In genomic region chr7:92643821-92644220, GRCh38 we compare ENCODE assay signal across 26 cellular contexts. TPM values are rescaled to one million over a fixed set of nuclear protein-coding genes. Genes with fewer than 3 reads are reported as not detected.
DNase-seq lines count a peak whose midpoint lies in the region; ATAC-seq, FAIRE-seq and TF ChIP-seq lines count a peak whose summit lies in the region.
"Had no signal": no experiment of that assay in that cellular context is flagged by ENCODE, and none has a peak within 500 bp of the region (broad histone marks: within the 10 kb centered on the region; RNA-seq: fewer than 3 reads in every experiment).

No MANE protein-coding gene starts in this region.

- H3K4me3 ChIP-seq in dorsolateral prefrontal cortex, result no peak overlapping the region
- H3K4me3 ChIP-seq: GM12878, PC-9, prostate gland, uterus had no signal

- H3K27me3 Mint-ChIP-seq in activated naive CD4-positive, alpha-beta T cell treated with anti-CD3 and anti-CD28 coated beads for 36 hours (ENCODE audit: low read depth), result no peaks in the 10 kb centered on the region
- no peaks in the 10 kb centered on the region for H3K27me3 Mint-ChIP-seq in T-helper 17 cell
- H3K27me3 Mint-ChIP-seq: activated B cell treated with CpG ODN at 0.5 μM for 24 hours; naive thymus-derived CD8-positive, alpha-beta T cell had no signal

- peaks cover 92% of the 10 kb centered on the region for H3K4me1 Mint-ChIP-seq in activated naive CD4-positive, alpha-beta T cell treated with anti-CD3 and anti-CD28 coated beads for 36 hours (ENCODE audit: low read depth)
- peaks cover 58% of the 10 kb centered on the region for H3K4me1 Mint-ChIP-seq in T-helper 17 cell
- H3K4me1 Mint-ChIP-seq in stimulated activated effector memory CD8-positive, alpha-beta T cell treated with anti-CD3 and anti-CD28 coated beads, Interleukin-12 subunit alpha, Interleukin-12 subunit beta, amount 100 ng/mL, for 72 hours, result peaks cover 94% of the 10 kb centered on the region

- peaks cover 12% of the 10 kb centered on the region for H3K36me3 Mint-ChIP-seq in activated naive CD4-positive, alpha-beta T cell treated with anti-CD3 and anti-CD28 coated beads for 36 hours (ENCODE audit: low read depth)
- H3K36me3 Mint-ChIP-seq in T-helper 17 cell (ENCODE audit: low read depth), result peaks cover 2% of the 10 kb centered on the region
- peaks cover 94% of the 10 kb centered on the region for H3K36me3 Mint-ChIP-seq in stimulated activated effector memory CD8-positive, alpha-beta T cell treated with anti-CD3 and anti-CD28 coated beads, Interleukin-12 subunit alpha, Interleukin-12 subunit beta, amount 100 ng/mL, for 72 hours

- H3K9me3 ChIP-seq in T-helper 17 cell (ENCODE audit: control insufficient read depth, low read length, poor library complexity, severe bottlenecking), result no peaks in the 10 kb centered on the region
- H3K9me3 ChIP-seq: prostate gland, uterus had no signal

- H3K27ac Mint-ChIP-seq in activated naive CD4-positive, alpha-beta T cell treated with anti-CD3 and anti-CD28 coated beads for 36 hours, result peak overlapping the region; percentile 88
- peak overlapping the region; percentile 99 for H3K27ac Mint-ChIP-seq in T-helper 17 cell
- H3K27ac Mint-ChIP-seq in stimulated activated effector memory CD8-positive, alpha-beta T cell treated with anti-CD3 and anti-CD28 coated beads, Interleukin-12 subunit alpha, Interleukin-12 subunit beta, amount 100 ng/mL, for 72 hours, result peak overlapping the region; percentile 99
- H3K27ac Mint-ChIP-seq: activated B cell treated with CpG ODN at 0.5 μM for 24 hours had no signal

- intact Hi-C loops in activated naive CD4-positive, alpha-beta T cell treated with anti-CD3 and anti-CD28 coated beads for 36 hours (cut with micrococcal nuclease), result loop anchor here (2.0 kb wide), 1 partner anchor 125 kb away; no protein-coding TSS in a partner anchor
- intact Hi-C loops in dorsolateral prefrontal cortex (cut with DNase I), result no loop called here

- no peak for FAIRE-seq in HTR-8/SVneo (lab: Jason Lieb, UNC)
- FAIRE-seq: astrocyte, G401.6, GM12878, islet of Langerhans had no signal

- no peak for ATAC-seq in T-helper 17 cell
- ATAC-seq in stimulated activated effector memory CD8-positive, alpha-beta T cell treated with anti-CD3 and anti-CD28 coated beads, Interleukin-12 subunit alpha, Interleukin-12 subunit beta, amount 100 ng/mL, for 72 hours, result no peak
- ATAC-seq: GM12878; naive thymus-derived CD8-positive, alpha-beta T cell had no signal

- TF ChIP-seq CTCF in dorsolateral prefrontal cortex (IDR thresholded peaks at IDR 0.05 in 54 of 56, conservative IDR thresholded peaks at IDR 0.05 in 2 of 56; ENCODE audit: low read depth in 1 of 56, partially characterized antibody in 56 of 56), result no peak

- DNase-seq in activated naive CD4-positive, alpha-beta T cell treated with anti-CD3 and anti-CD28 coated beads for 36 hours, result no peak
- no peak for DNase-seq in activated naive CD4-positive, alpha-beta T cell treated with anti-CD3 and anti-CD28 coated beads, Interleukin-2, amount 50 U/mL, for 16 hours
- DNase-seq in T-helper 17 cell (no peak), dorsolateral prefrontal cortex (no peak), HTR-8/SVneo (ENCODE audit: insufficient read length, low spot score) (no peak)
- no peak for DNase-seq in stimulated activated effector memory CD8-positive, alpha-beta T cell treated with anti-CD3 and anti-CD28 coated beads, Interleukin-12 subunit alpha, Interleukin-12 subunit beta, amount 100 ng/mL, for 72 hours (ENCODE audit: low spot score in 2 of 2)
- no peak for DNase-seq in stimulated activated CD4-positive, alpha-beta T cell treated with anti-CD3 and anti-CD28 coated beads, Interleukin-4, amount 100 ng/mL, for 4 hours
- no peak for DNase-seq in activated CD4-positive, alpha-beta T cell treated with anti-CD3 and anti-CD28 coated beads for 48 hours
- DNase-seq: activated B cell treated with CpG ODN at 0.5 μM for 24 hours; activated T-cell treated with anti-CD3 and anti-CD28 coated beads, Interleukin-2, amount 50 U/mL, for 1 hour; COR-L47; cortex of kidney; Karpas-422; naive thymus-derived CD8-positive, alpha-beta T cell; NCI-H1417 treated with DMSO at 0.1 percent for 48 hours; NCI-H2171; NCI-H774; PC-9; stimulated activated CD4-positive, alpha-beta T cell treated with anti-CD3 and anti-CD28 coated beads, Interleukin-12 subunit alpha, Interleukin-12 subunit beta, amount 100 ng/mL, for 4 hours; stimulated activated naive CD4-positive, alpha-beta T cell; uterus had no signal

- H3K9me3 Mint-ChIP-seq in activated naive CD4-positive, alpha-beta T cell treated with anti-CD3 and anti-CD28 coated beads for 36 hours, result no peaks in the 10 kb centered on the region
- H3K9me3 Mint-ChIP-seq in stimulated activated effector memory CD8-positive, alpha-beta T cell treated with anti-CD3 and anti-CD28 coated beads, Interleukin-12 subunit alpha, Interleukin-12 subunit beta, amount 100 ng/mL, for 72 hours, result no peaks in the 10 kb centered on the region
- H3K9me3 Mint-ChIP-seq: activated B cell treated with CpG ODN at 0.5 μM for 24 hours; naive thymus-derived CD8-positive, alpha-beta T cell had no signal

- no peaks in the 10 kb centered on the region for H3K27me3 ChIP-seq in dorsolateral prefrontal cortex
- H3K27me3 ChIP-seq: uterus had no signal

- CTCF ChIA-PET in activated naive CD4-positive, alpha-beta T cell treated with anti-CD3 and anti-CD28 coated beads for 36 hours (lab: Charles Lee), result interaction anchor here (1.7 to 1.9 kb wide), 2 partner anchors 9 to 23 kb away, joined by 5 to 6 read pairs; no protein-coding TSS in a partner anchor

- no peak overlapping the region for H3K4me3 Mint-ChIP-seq in activated naive CD4-positive, alpha-beta T cell treated with anti-CD3 and anti-CD28 coated beads for 36 hours
- no peak overlapping the region for H3K4me3 Mint-ChIP-seq in T-helper 17 cell
- no peak overlapping the region for H3K4me3 Mint-ChIP-seq in stimulated activated effector memory CD8-positive, alpha-beta T cell treated with anti-CD3 and anti-CD28 coated beads, Interleukin-12 subunit alpha, Interleukin-12 subunit beta, amount 100 ng/mL, for 72 hours
- H3K4me3 Mint-ChIP-seq: activated B cell treated with CpG ODN at 0.5 μM for 24 hours; naive thymus-derived CD8-positive, alpha-beta T cell had no signal

- H3K27ac ChIP-seq in dorsolateral prefrontal cortex, result peak overlapping the region in 53 of 59 donors; percentile 11 to 91 (median 80)
- H3K27ac ChIP-seq: PC-9, prostate gland had no signal

RNA-seq across cellular contexts. Expression of gene FAM133B, which starts 53.6 kb away (rescaled TPM):
- total RNA-seq in activated naive CD4-positive, alpha-beta T cell treated with anti-CD3 and anti-CD28 coated beads for 36 hours, result 10 to 100 TPM; 21.6 to 25.3 TPM
- 10 to 100 TPM; 71.6 to 77.0 TPM for total RNA-seq in T-helper 17 cell
- total RNA-seq in dorsolateral prefrontal cortex, result 10 to 100 TPM; 23.1 to 48.5 (median 32.7) TPM
